Comparison of ENCODE assay signal across 8 cellular contexts in the genomic region with DNA sequence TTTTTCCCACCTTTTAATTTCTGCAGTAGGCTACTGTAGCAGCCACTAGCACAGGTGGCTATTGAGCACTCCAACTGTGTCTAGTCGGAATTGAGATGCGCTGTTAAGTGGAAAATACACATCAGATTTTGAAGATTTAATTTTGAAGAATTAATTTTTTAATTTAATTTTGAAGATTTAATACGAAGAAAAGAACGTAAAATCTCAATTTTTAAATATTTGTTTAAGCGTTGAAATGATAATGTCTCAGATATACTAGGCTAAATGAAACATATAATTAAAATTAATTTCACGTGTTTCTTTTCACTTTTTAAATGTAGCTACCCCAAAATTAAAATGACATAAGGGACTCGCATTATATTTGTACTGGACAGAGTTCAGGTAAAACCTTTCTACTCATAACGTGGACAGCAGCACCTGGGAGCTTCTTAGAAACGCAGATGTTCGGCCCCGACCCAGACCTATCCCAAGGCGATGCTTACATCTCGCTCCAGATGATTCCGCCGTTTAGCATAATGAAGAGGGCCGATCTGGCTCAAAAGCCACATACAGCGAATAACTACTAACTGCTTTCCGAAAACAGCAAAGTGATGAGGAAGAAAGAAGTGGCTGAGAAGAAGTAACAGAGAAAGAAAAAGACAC. TPM values are rescaled to one million over a fixed set of nuclear protein-coding genes. Genes with fewer than 3 reads are reported as not detected.
A peak's percentile ranks its signal among the peaks of the same experiment; 100 is the strongest.
DNase-seq lines count a peak whose midpoint lies in the region; ATAC-seq, FAIRE-seq and TF ChIP-seq lines count a peak whose summit lies in the region.

No MANE protein-coding gene starts in this region.

- peaks cover 6 to 9% of the 10 kb centered on the region in 2 donors for H3K36me3 Mint-ChIP-seq in CD14-positive monocyte
- no peaks in the 10 kb centered on the region for H3K36me3 Mint-ChIP-seq in activated T-helper 17 cell treated with anti-CD3 and anti-CD28 coated beads, Interleukin-2, amount 50 U/mL, for 72 hours (ENCODE audit: low read depth)

- peak overlapping the region; percentile 91 to 99 (median 97) for H3K27ac Mint-ChIP-seq in CD14-positive monocyte
- peak overlapping the region; percentile 96 for H3K27ac Mint-ChIP-seq in activated T-helper 17 cell treated with anti-CD3 and anti-CD28 coated beads, Interleukin-2, amount 50 U/mL, for 72 hours

- DNase-seq in CD14-positive monocyte (ENCODE audit: low spot score) (no peak), HK-2 (ENCODE audit: unreplicated experiment) (peak; percentile 7), small intestine (no peak), SIG-M5 treated with dmso at 0.1 percent for 504 hours (lab: John Stamatoyannopoulos, UW; ENCODE audit: unreplicated experiment) (no peak)

- H3K4me1 ChIP-seq in small intestine (ENCODE audit: control insufficient read depth in 2 of 2, insufficient read depth in 1 of 2, low read depth in 1 of 2, low read length in 1 of 2): peaks cover 0 to 2% of the 10 kb centered on the region in 2 donors

- H3K4me3 Mint-ChIP-seq in CD14-positive monocyte: peak overlapping the region; percentile 94 to 100
- H3K4me3 Mint-ChIP-seq in activated T-helper 17 cell treated with anti-CD3 and anti-CD28 coated beads, Interleukin-2, amount 50 U/mL, for 72 hours: peak overlapping the region; percentile 86

- intact Hi-C loops in CD14-positive monocyte (cut with micrococcal nuclease): loop anchor here (2.0 to 10.0 kb wide), 7 partner anchors 54 to 1366 kb away; a partner anchor contains a TSS

- H3K9me3 Mint-ChIP-seq in CD14-positive monocyte: peaks cover 0 to 6% (median 0%) of the 10 kb centered on the region in 7 donors
- H3K9me3 Mint-ChIP-seq in activated T-helper 17 cell treated with anti-CD3 and anti-CD28 coated beads, Interleukin-2, amount 50 U/mL, for 72 hours: no peaks in the 10 kb centered on the region

- H3K27ac ChIP-seq in small intestine (ENCODE audit: low read depth in 1 of 2, low read length in 1 of 2): peak overlapping the region; percentile 90 to 91

- peak overlapping the region; percentile 78 for H3K4me3 ChIP-seq in iPS-11a (ENCODE audit: low read depth, low read length)
- H3K4me3 ChIP-seq in small intestine (ENCODE audit: low read depth in 1 of 2, low read length in 2 of 2): peak overlapping the region in 1 of 2 donors; percentile 71

- no peak for FAIRE-seq in small intestine (lab: Jason Lieb, UNC)

- no peaks in the 10 kb centered on the region for H3K27me3 ChIP-seq in small intestine (ENCODE audit: control insufficient read depth in 2 of 2, insufficient read depth in 2 of 2, low read length in 2 of 2)

- WGBS in small intestine, 3 donors: 13 to 26% (median 23%) methylated on average over 18 of the region's 18 CpGs

- no peaks in the 10 kb centered on the region for H3K9me3 ChIP-seq in small intestine (ENCODE audit: control insufficient read depth, low read depth)

- peaks cover 40% of the 10 kb centered on the region for H3K4me1 Mint-ChIP-seq in CD14-positive monocyte
- peaks cover 9% of the 10 kb centered on the region for H3K4me1 Mint-ChIP-seq in activated T-helper 17 cell treated with anti-CD3 and anti-CD28 coated beads, Interleukin-2, amount 50 U/mL, for 72 hours

- no peak for ATAC-seq in activated T-helper 17 cell treated with anti-CD3 and anti-CD28 coated beads, Interleukin-2, amount 50 U/mL, for 72 hours (replicated peaks)
- ATAC-seq in GM21528 (IDR thresholded peaks at IDR 0.05; ENCODE audit: low FRiP score, unreplicated experiment): no peak
- no peak for ATAC-seq in GM19452 (IDR thresholded peaks at IDR 0.05; ENCODE audit: unreplicated experiment)

- H3K36me3 ChIP-seq in small intestine (ENCODE audit: control insufficient read depth in 2 of 2, insufficient read depth in 2 of 2, low read length in 2 of 2): no peaks in the 10 kb centered on the region

- H3K27me3 Mint-ChIP-seq in CD14-positive monocyte (ENCODE audit: low read depth in 3 of 3): peaks cover 0 to 10% (median 0%) of the 10 kb centered on the region in 3 donors
- H3K27me3 Mint-ChIP-seq in activated T-helper 17 cell treated with anti-CD3 and anti-CD28 coated beads, Interleukin-2, amount 50 U/mL, for 72 hours: peaks cover 6% of the 10 kb centered on the region

- TF ChIP-seq CTCF in CD14-positive monocyte (IDR thresholded peaks at IDR 0.05): no peak

RNA-seq across cellular contexts. Expression of a gene that starts 0.7 kb away (rescaled TPM):
- polyA plus RNA-seq in CD14-positive monocyte (10 to 100 TPM; 25.9 to 26.1 TPM), small intestine (10 to 100 TPM; 13.5 to 16.5 (median 15.2) TPM)
- 10 to 100 TPM; 29.5 to 52.8 TPM for total RNA-seq in activated T-helper 17 cell treated with anti-CD3 and anti-CD28 coated beads, Interleukin-2, amount 50 U/mL, for 72 hours

RNA-seq across cellular contexts. Expression of a gene that starts 1.5 kb away (rescaled TPM):
- polyA plus RNA-seq in CD14-positive monocyte (1 to 10 TPM; 4.7 to 5.1 TPM), small intestine (10 to 100 TPM; 10.5 to 21.5 (median 20.8) TPM)
- total RNA-seq in activated T-helper 17 cell treated with anti-CD3 and anti-CD28 coated beads, Interleukin-2, amount 50 U/mL, for 72 hours: 1 to 10 TPM; 3.8 to 4.3 TPM

RNA-seq across cellular contexts. Expression of a gene that starts 52.3 kb away (rescaled TPM):
- polyA plus RNA-seq in CD14-positive monocyte: 1 to 10 TPM in 1 of 2 donors, under 1 TPM in 1; 0.94 to 1.5 TPM
- total RNA-seq in activated T-helper 17 cell treated with anti-CD3 and anti-CD28 coated beads, Interleukin-2, amount 50 U/mL, for 72 hours: 10 to 100 TPM; 39.8 to 43.0 TPM
- 10 to 100 TPM in 2 of 3 donors, 1 to 10 TPM in 1; 8.9 to 15.7 (median 14.8) TPM for polyA plus RNA-seq in small intestine
